Comparison of ENCODE assay signal across 17 cellular contexts in genomic region chr2:209411718-209412117, GRCh38. TPM values are rescaled to one million over a fixed set of nuclear protein-coding genes. Genes with fewer than 3 reads are reported as not detected.
DNase-seq lines count a peak whose midpoint lies in the region; ATAC-seq and TF ChIP-seq lines count a peak whose summit lies in the region.
"Had no signal": no experiment of that assay in that cellular context is flagged by ENCODE, and none has a peak within 500 bp of the region (broad histone marks: within the 10 kb centered on the region; RNA-seq: fewer than 3 reads in every experiment).

No MANE protein-coding gene starts in this region.

- H3K4me3 Mint-ChIP-seq in MCF 10A (ENCODE audit: unreplicated experiment) (no peak overlapping the region), CD14-positive monocyte (no peak overlapping the region)
- H3K4me3 Mint-ChIP-seq: CD8-positive, alpha-beta T cell; IgD-negative memory B cell had no signal

- H3K36me3 Mint-ChIP-seq in MCF 10A (ENCODE audit: insufficient read depth, unreplicated experiment): no peaks in the 10 kb centered on the region
- no peaks in the 10 kb centered on the region for H3K36me3 Mint-ChIP-seq in CD14-positive monocyte
- H3K36me3 Mint-ChIP-seq: CD8-positive, alpha-beta T cell; IgD-negative memory B cell had no signal

- H3K14ac ChIP-seq in mesenchymal stem cell (ENCODE audit: low read length in 2 of 2): no peak overlapping the region

- POLR2A ChIA-PET in MCF 10A (lab: Yijun Ruan, JAX): no interaction called here

- no peak overlapping the region for H2BK12ac ChIP-seq in mesenchymal stem cell (ENCODE audit: low read length in 2 of 2)

- H2BK5ac ChIP-seq in mesenchymal stem cell (ENCODE audit: low read depth, low read length, poor library complexity, severe bottlenecking): no peak overlapping the region

- H3K9ac ChIP-seq in mesenchymal stem cell (ENCODE audit: low read length): no peak overlapping the region
- H3K9ac ChIP-seq: BLaER1 had no signal

- intact Hi-C loops in MCF 10A (cut with micrococcal nuclease): no loop called here
- intact Hi-C loops in breast epithelium (cut with DNase I; ENCODE audit: low total_unique reads): no loop called here
- intact Hi-C loops in CD14-positive monocyte (cut with micrococcal nuclease): no loop called here
- intact Hi-C loops in left ventricle myocardium superior (cut with micrococcal nuclease): no loop called here

- H4K91ac ChIP-seq in mesenchymal stem cell (ENCODE audit: low read length): no peak overlapping the region

- H3K27ac Mint-ChIP-seq in MCF 10A (ENCODE audit: low read depth, unreplicated experiment): no peak overlapping the region
- H3K27ac Mint-ChIP-seq in CD14-positive monocyte: no peak overlapping the region
- H3K27ac Mint-ChIP-seq: CD8-positive, alpha-beta T cell had no signal

- H3K79me1 ChIP-seq in mesenchymal stem cell (replicated peaks; ENCODE audit: low read length, poor library complexity, severe bottlenecking): no peaks in the 10 kb centered on the region

- H3K4me2 ChIP-seq in mesenchymal stem cell (ENCODE audit: low read length, poor library complexity, severe bottlenecking): no peak overlapping the region
- H3K4me2 ChIP-seq: A549, BLaER1 had no signal

- H3K23ac ChIP-seq in mesenchymal stem cell (ENCODE audit: low read length in 2 of 2): no peak overlapping the region

- no peak overlapping the region for H4K8ac ChIP-seq in mesenchymal stem cell (ENCODE audit: low read length)

- TF ChIP-seq POLR2A in breast epithelium (IDR thresholded peaks at IDR 0.05): no peak

- no peak overlapping the region for H3K18ac ChIP-seq in mesenchymal stem cell (ENCODE audit: low read depth in 1 of 2, low read length in 2 of 2)

- no peaks in the 10 kb centered on the region for H3K27me3 ChIP-seq in breast epithelium
- no peaks in the 10 kb centered on the region for H3K27me3 ChIP-seq in RWPE2 (ENCODE audit: insufficient read depth, poor library complexity, severe bottlenecking)
- no peaks in the 10 kb centered on the region for H3K27me3 ChIP-seq in mesenchymal stem cell (ENCODE audit: control insufficient read depth in 1 of 2, insufficient read depth in 1 of 2, low read length in 2 of 2)
- H3K27me3 ChIP-seq: BLaER1 had no signal

- H3K4me1 ChIP-seq in breast epithelium (no peaks in the 10 kb centered on the region), RWPE2 (ENCODE audit: insufficient read depth, poor library complexity, severe bottlenecking) (no peaks in the 10 kb centered on the region), mesenchymal stem cell (ENCODE audit: control insufficient read depth, insufficient read depth, low read depth, low read length) (no peaks in the 10 kb centered on the region)
- H3K4me1 ChIP-seq: A549, BLaER1, HAP-1 had no signal

- no peak overlapping the region for H3K4ac ChIP-seq in mesenchymal stem cell (ENCODE audit: low read depth in 1 of 2, low read length in 2 of 2)

- no peak overlapping the region for H2AFZ ChIP-seq in mesenchymal stem cell (ENCODE audit: low read depth, low read length)

- H3K9me3 Mint-ChIP-seq in MCF 10A (ENCODE audit: unreplicated experiment) (no peaks in the 10 kb centered on the region), CD14-positive monocyte (peaks cover 0 to 2% (median 0%) of the 10 kb centered on the region in 7 donors)

- no peaks in the 10 kb centered on the region for H3K9me3 ChIP-seq in breast epithelium
- peaks cover 4% of the 10 kb centered on the region for H3K9me3 ChIP-seq in RWPE2 (ENCODE audit: severe bottlenecking)
- H3K9me3 ChIP-seq in mesenchymal stem cell (ENCODE audit: control insufficient read depth, low read length): peaks cover 20% of the 10 kb centered on the region
- H3K9me3 ChIP-seq: A549, BLaER1 had no signal

- no peak overlapping the region for H2AK5ac ChIP-seq in mesenchymal stem cell (ENCODE audit: low read length, severe bottlenecking)

- no peaks in the 10 kb centered on the region for H3K27me3 Mint-ChIP-seq in MCF 10A (ENCODE audit: insufficient read depth, unreplicated experiment)
- peaks cover 0 to 3% (median 2%) of the 10 kb centered on the region in 3 donors for H3K27me3 Mint-ChIP-seq in CD14-positive monocyte (ENCODE audit: low read depth in 3 of 3)

- TF ChIP-seq CTCF in MCF 10A (IDR thresholded peaks at IDR 0.05; ENCODE audit: unreplicated experiment) (no peak), breast epithelium (IDR thresholded peaks at IDR 0.05) (no peak), RWPE2 (IDR thresholded peaks at IDR 0.05; ENCODE audit: poor library complexity, severe bottlenecking) (no peak), epithelial cell of esophagus (IDR thresholded peaks at IDR 0.05; ENCODE audit: insufficient read depth, low read depth, low read length, missing control alignments) (no peak), CD14-positive monocyte (IDR thresholded peaks at IDR 0.05) (no peak)

- no TSS peak for BruUV-seq in MCF 10A (replicated peaks; lab: Mats Ljungman, UMichigan)

- H3K36me3 ChIP-seq in breast epithelium (no peaks in the 10 kb centered on the region), RWPE2 (ENCODE audit: low read depth) (no peaks in the 10 kb centered on the region), mesenchymal stem cell (ENCODE audit: control insufficient read depth in 1 of 2, insufficient read depth in 2 of 2, low read depth in 1 of 2, low read length in 2 of 2) (no peaks in the 10 kb centered on the region)
- H3K36me3 ChIP-seq: BLaER1, HAP-1 had no signal

- ATAC-seq in RWPE2 (ENCODE audit: low read depth): peak; percentile 25; the same call in 1 of the 3 replicates
- no peak for ATAC-seq in left ventricle myocardium superior
- no peak for ATAC-seq in HG03457 (IDR thresholded peaks at IDR 0.05; ENCODE audit: unreplicated experiment)
- ATAC-seq: A549; CD8-positive, alpha-beta T cell; HepG2 had no signal

- 85% methylated on average over 3 of the region's 4 CpGs for WGBS in mesenchymal stem cell

- peak; percentile 20 for DNase-seq in MCF 10A (ENCODE audit: unreplicated experiment)
- no peak for DNase-seq in breast epithelium (ENCODE audit: low spot score in 2 of 2)
- no peak for DNase-seq in RWPE2 (ENCODE audit: low spot score)
- peak; percentile 79 for DNase-seq in epithelial cell of esophagus (ENCODE audit: low read depth)
- peak; percentile 18 for DNase-seq in mesenchymal stem cell
- DNase-seq in CD14-positive monocyte (ENCODE audit: low spot score): no peak
- no peak for DNase-seq in left ventricle myocardium superior
- DNase-seq: Calu3; CD8-positive, alpha-beta T cell; DMS79 treated with DMSO at 0.1 percent for 48 hours had no signal

- H2BK120ac ChIP-seq in mesenchymal stem cell (ENCODE audit: low read depth, low read length): no peak overlapping the region

- peaks cover 6% of the 10 kb centered on the region for H3K4me1 Mint-ChIP-seq in MCF 10A (ENCODE audit: insufficient read depth, unreplicated experiment)
- H3K4me1 Mint-ChIP-seq in CD14-positive monocyte: no peaks in the 10 kb centered on the region
- H3K4me1 Mint-ChIP-seq: IgD-negative memory B cell had no signal

- no peak overlapping the region for H2BK15ac ChIP-seq in mesenchymal stem cell (ENCODE audit: low read depth, poor library complexity, severe bottlenecking)

- H3K27ac ChIP-seq in breast epithelium (no peak overlapping the region), RWPE2 (ENCODE audit: poor library complexity, severe bottlenecking) (no peak overlapping the region), mesenchymal stem cell (ENCODE audit: low read length, poor library complexity, severe bottlenecking) (no peak overlapping the region)
- H3K27ac ChIP-seq: 22Rv1, A549, BLaER1 had no signal

- no peak overlapping the region for H3K4me3 ChIP-seq in breast epithelium
- no peak overlapping the region for H3K4me3 ChIP-seq in RWPE2 (ENCODE audit: severe bottlenecking)
- no peak overlapping the region for H3K4me3 ChIP-seq in epithelial cell of esophagus (ENCODE audit: low read length)
- no peak overlapping the region for H3K4me3 ChIP-seq in mesenchymal stem cell (ENCODE audit: insufficient read depth in 1 of 2, low read depth in 1 of 2, low read length in 2 of 2)
- H3K4me3 ChIP-seq: A549, BLaER1, HAP-1 had no signal

- CTCF ChIA-PET in MCF 10A (lab: Yijun Ruan, JAX): interaction anchor here (1.0 to 1.5 kb wide), 3 partner anchors 12 to 206 kb away, joined by 3 to 4 read pairs (median 4); no protein-coding TSS in a partner anchor

RNA-seq across cellular contexts. Expression of gene MAP2, which starts 12.1 kb away (rescaled TPM):
- total RNA-seq in MCF 10A (2022) (16.2 and 40.2 TPM in 2 replicates), breast epithelium (10 to 100 TPM in 2 of 3 donors, 1 to 10 TPM in 1; 8.2 to 18.6 (median 11.5) TPM), left ventricle myocardium superior (3.4 TPM)
- polyA plus RNA-seq in mesenchymal stem cell (2013, experiment 1 of 2): 0.54 TPM
- 0.66 TPM for polyA plus RNA-seq in mesenchymal stem cell (2013, experiment 2 of 2)
- not detected for polyA plus RNA-seq in CD14-positive monocyte
- total RNA-seq: CD8-positive, alpha-beta T cell; HepG2 had no signal

Comparison
In these comparisons a context has a peak if more than half of its experiments do, and no peak if none do; other contexts are left out.
1. DNase-seq: peak in MCF 10A (single experiment), epithelial cell of esophagus (single experiment) and mesenchymal stem cell (single experiment); none in breast epithelium (0 of 2), RWPE2 (single experiment), CD14-positive monocyte (single experiment) and left ventricle myocardium superior (single experiment).